10 cellular contexts compared by ENCODE assay signal in genomic region chr4:6910960-6911874, GRCh38. TPM values are rescaled to one million over a fixed set of nuclear protein-coding genes. Genes with fewer than 3 reads are reported as not detected.
A peak's percentile ranks its signal among the peaks of the same experiment; 100 is the strongest.
DNase-seq lines count a peak whose midpoint lies in the region; ATAC-seq and TF ChIP-seq lines count a peak whose summit lies in the region.
"Had no signal": no experiment of that assay in that cellular context is flagged by ENCODE, and none has a peak within 500 bp of the region (broad histone marks: within the 10 kb centered on the region; RNA-seq: fewer than 3 reads in every experiment).

No MANE protein-coding gene starts in this region.

- H3K9me3 ChIP-seq in HUES64 (ENCODE audit: insufficient read depth, low read depth, low read length) = no peaks in the 10 kb centered on the region

- H3K27me3 ChIP-seq in HUES64 (ENCODE audit: insufficient read depth, low read length) (peaks cover 21% of the 10 kb centered on the region), dorsolateral prefrontal cortex (no peaks in the 10 kb centered on the region)

- no peak for DNase-seq in AG10803 (ENCODE audit: low read depth)
- DNase-seq in dorsolateral prefrontal cortex = no peak
- no peak for DNase-seq in nephron progenitor cell
- DNase-seq in occipital lobe (lab: John Stamatoyannopoulos, UW) = no peak
- no peak for DNase-seq in MV-4-11 (lab: John Stamatoyannopoulos, UW)
- DNase-seq in HPDE6-E6E7 (ENCODE audit: extremely low spot score) = no peak
- DNase-seq: HCEC 1CT, NCI-H187 had no signal

- WGBS in HUES64 = 87% methylated on average over 13 of the region's 15 CpGs

- H3K4me3 ChIP-seq in AG10803 (ENCODE audit: low read length) = peak overlapping the region; percentile 62
- peak overlapping the region; percentile 95 for H3K4me3 ChIP-seq in HUES64 (ENCODE audit: low read length)
- H3K4me3 ChIP-seq in dorsolateral prefrontal cortex = peak overlapping the region in 58 of 59 donors; percentile 49 to 98 (median 82)

- peak overlapping the region; percentile 95 for H3K4me3 Mint-ChIP-seq in nephron progenitor cell

- peaks cover 44% of the 10 kb centered on the region for H3K4me1 Mint-ChIP-seq in nephron progenitor cell

- no peaks in the 10 kb centered on the region for H3K36me3 ChIP-seq in HUES64 (ENCODE audit: insufficient read depth, low read length)

- TF ChIP-seq CTCF in AG10803 (conservative IDR thresholded peaks at IDR 0.05; ENCODE audit: low read length) = no peak
- TF ChIP-seq CTCF in dorsolateral prefrontal cortex (IDR thresholded peaks at IDR 0.05 in 54 of 56, conservative IDR thresholded peaks at IDR 0.05 in 2 of 56; ENCODE audit: low read depth in 1 of 56, partially characterized antibody in 56 of 56) = no peak
- TF ChIP-seq CTCF in nephron progenitor cell (IDR thresholded peaks at IDR 0.05) = no peak

- no peak overlapping the region for H3K9ac ChIP-seq in HUES64 (ENCODE audit: low read depth, low read length)

- no peaks in the 10 kb centered on the region for H3K36me3 Mint-ChIP-seq in nephron progenitor cell (ENCODE audit: low read depth)

- peaks cover 19% of the 10 kb centered on the region for H3K27me3 Mint-ChIP-seq in nephron progenitor cell (ENCODE audit: low read depth, poor library complexity)

- H3K4me1 ChIP-seq in HUES64 (ENCODE audit: insufficient read depth, low read length) = peaks cover 9% of the 10 kb centered on the region; the same call in 1 of the 2 replicates

- H3K27ac Mint-ChIP-seq in nephron progenitor cell = peak overlapping the region; percentile 40

- H3K27ac ChIP-seq in HUES64 (ENCODE audit: low read depth, low read length) = no peak overlapping the region
- peak overlapping the region in 19 of 59 donors; percentile 2 to 99 (median 51) for H3K27ac ChIP-seq in dorsolateral prefrontal cortex

- ATAC-seq in HG03175 (IDR thresholded peaks at IDR 0.05; ENCODE audit: unreplicated experiment) = no peak

- intact Hi-C loops in dorsolateral prefrontal cortex (cut with DNase I) = loop anchor here in 1 of 2 donors (1.0 to 5.0 kb wide), 2 partner anchors 51 to 75 kb away; no protein-coding TSS in a partner anchor

- no peaks in the 10 kb centered on the region for H3K9me3 Mint-ChIP-seq in nephron progenitor cell

RNA-seq across cellular contexts. Expression of gene TBC1D14, which starts 1.6 kb away (rescaled TPM):
- 36.1 TPM for polyA plus RNA-seq in HUES64 (2013, experiment 1 of 2)
- 36.4 TPM for polyA plus RNA-seq in HUES64 (2013, experiment 2 of 2)
- total RNA-seq in dorsolateral prefrontal cortex (10 to 100 TPM; 44.0 to 85.9 (median 62.0) TPM), occipital lobe (213 TPM)
